Comparison of ENCODE assay signal across 25 cellular contexts in genomic region chr4:8707045-8707781, GRCh38.
DNase-seq lines count a peak whose midpoint lies in the region; ATAC-seq, FAIRE-seq and TF ChIP-seq lines count a peak whose summit lies in the region.
"Had no signal": no experiment of that assay in that cellular context is flagged by ENCODE, and none has a peak within 500 bp of the region (broad histone marks: within the 10 kb centered on the region; RNA-seq: fewer than 3 reads in every experiment).

No MANE protein-coding gene starts in this region.

- intact Hi-C loops in spleen (cut with DNase I; ENCODE audit: low total_unique reads), result no loop called here

- no peak overlapping the region for H4K8ac ChIP-seq in mesenchymal stem cell (ENCODE audit: low read length)

- no peak overlapping the region for H3K4me2 ChIP-seq in mesenchymal stem cell (ENCODE audit: low read length, poor library complexity, severe bottlenecking)
- H3K4me2 ChIP-seq: hepatocyte had no signal

- H3K4me1 ChIP-seq in spleen (no peaks in the 10 kb centered on the region), mesenchymal stem cell (ENCODE audit: control insufficient read depth, insufficient read depth, low read depth, low read length) (no peaks in the 10 kb centered on the region)
- H3K4me1 ChIP-seq: adrenal gland, foreskin keratinocyte had no signal

- no peak overlapping the region for H3K4ac ChIP-seq in mesenchymal stem cell (ENCODE audit: low read depth in 1 of 2, low read length in 2 of 2)

- CTCF ChIA-PET in activated CD8-positive, alpha-beta memory T cell treated with anti-CD3 and anti-CD28 coated beads, Interleukin-2, amount 10 ng/mL, durations not matched to agents 7 days and 5 days (lab: Charles Lee), result no interaction called here

- H3K27ac Mint-ChIP-seq in activated CD8-positive, alpha-beta memory T cell treated with anti-CD3 and anti-CD28 coated beads, Interleukin-2, amount 10 ng/mL, durations not matched to agents 7 days and 5 days, result no peak overlapping the region
- H3K27ac Mint-ChIP-seq: activated CD4-positive, alpha-beta memory T cell treated with anti-CD3 and anti-CD28 coated beads, Interleukin-2, amount 10 ng/mL, durations not matched to agents 7 days and 5 days; immature natural killer cell; progenitor cell of endocrine pancreas had no signal

- no peak overlapping the region for H2BK15ac ChIP-seq in mesenchymal stem cell (ENCODE audit: low read depth, poor library complexity, severe bottlenecking)

- no peak for TF ChIP-seq POLR2A in spleen (IDR thresholded peaks at IDR 0.05)

- no peak overlapping the region for H3K9ac ChIP-seq in mesenchymal stem cell (ENCODE audit: low read length)

- no peak overlapping the region for H2BK12ac ChIP-seq in mesenchymal stem cell (ENCODE audit: low read length in 2 of 2)

- H2AK5ac ChIP-seq in mesenchymal stem cell (ENCODE audit: low read length, severe bottlenecking), result no peak overlapping the region

- no peaks in the 10 kb centered on the region for H3K4me1 Mint-ChIP-seq in activated CD8-positive, alpha-beta memory T cell treated with anti-CD3 and anti-CD28 coated beads, Interleukin-2, amount 10 ng/mL, durations not matched to agents 7 days and 5 days
- H3K4me1 Mint-ChIP-seq: activated CD4-positive, alpha-beta memory T cell treated with anti-CD3 and anti-CD28 coated beads, Interleukin-2, amount 10 ng/mL, durations not matched to agents 7 days and 5 days; brain; immature natural killer cell had no signal

- H3K27ac ChIP-seq in spleen (no peak overlapping the region), mesenchymal stem cell (ENCODE audit: low read length, poor library complexity, severe bottlenecking) (no peak overlapping the region)
- H3K27ac ChIP-seq: adrenal gland, foreskin keratinocyte, hepatocyte had no signal

- H3K27me3 ChIP-seq in H7 (ENCODE audit: control insufficient read depth, insufficient read depth, low read length) (no peaks in the 10 kb centered on the region), spleen (replicated peaks in 1 of 7) (peaks cover 0 to 71% (median 0%) of the 10 kb centered on the region in 7 donors), mesenchymal stem cell (ENCODE audit: control insufficient read depth in 1 of 2, insufficient read depth in 1 of 2, low read length in 2 of 2) (peaks cover 0 to 36% of the 10 kb centered on the region in 2 experiments)
- H3K27me3 ChIP-seq: adrenal gland, foreskin keratinocyte, hepatocyte had no signal

- DNase-seq in activated CD8-positive, alpha-beta memory T cell treated with anti-CD3 and anti-CD28 coated beads, Interleukin-2, amount 50 U/mL, for 48 hours, result peak; percentile 30
- DNase-seq in activated CD8-positive, alpha-beta memory T cell treated with anti-CD3 and anti-CD28 coated beads, Interleukin-2, amount 10 ng/mL, durations not matched to agents 7 days and 5 days, result no peak
- peak; percentile 21 for DNase-seq in H7
- peak; percentile 60 for DNase-seq in islet precursor cell
- DNase-seq in spleen, result peak; percentile 45
- no peak for DNase-seq in mesenchymal stem cell
- no peak for DNase-seq in D721Med (ENCODE audit: insufficient read length, low spot score)
- no peak for DNase-seq in COLO829 (ENCODE audit: low spot score)
- DNase-seq: activated CD4-positive, alpha-beta memory T cell treated with anti-CD3 and anti-CD28 coated beads, Interleukin-2, amount 10 ng/mL, durations not matched to agents 7 days and 5 days; activated T-cell treated with anti-CD3 and anti-CD28 coated beads for 4 hours; effector CD8-positive, alpha-beta T cell; erythroblast; foreskin keratinocyte; HCEC 1CT; immature natural killer cell; Kasumi-1; NCI-H1694 treated with DMSO at 0.1 percent for 48 hours; NCI-H345; SHP77; stimulated activated CD8-positive, alpha-beta memory T cell treated with anti-CD3 and anti-CD28 coated beads, Interleukin-4, amount 100 ng/mL, for 48 hours had no signal

- H3K18ac ChIP-seq in mesenchymal stem cell (ENCODE audit: low read depth in 1 of 2, low read length in 2 of 2), result no peak overlapping the region

- H3K9me3 ChIP-seq in spleen, result peaks cover 0 to 21% (median 11%) of the 10 kb centered on the region in 8 donors
- H3K9me3 ChIP-seq in mesenchymal stem cell (ENCODE audit: control insufficient read depth, low read length), result peaks cover 2% of the 10 kb centered on the region
- H3K9me3 ChIP-seq: adrenal gland had no signal

- H3K36me3 ChIP-seq in H7 (replicated peaks; ENCODE audit: control insufficient read depth, insufficient read depth, low read length), result no peaks in the 10 kb centered on the region
- H3K36me3 ChIP-seq in spleen, result no peaks in the 10 kb centered on the region
- H3K36me3 ChIP-seq in mesenchymal stem cell (ENCODE audit: control insufficient read depth in 1 of 2, insufficient read depth in 2 of 2, low read depth in 1 of 2, low read length in 2 of 2), result no peaks in the 10 kb centered on the region
- H3K36me3 ChIP-seq: adrenal gland had no signal

- H3K79me1 ChIP-seq in mesenchymal stem cell (replicated peaks; ENCODE audit: low read length, poor library complexity, severe bottlenecking), result no peaks in the 10 kb centered on the region

- no peak overlapping the region for H3K14ac ChIP-seq in mesenchymal stem cell (ENCODE audit: low read length in 2 of 2)

- no peaks in the 10 kb centered on the region for H3K27me3 Mint-ChIP-seq in activated CD8-positive, alpha-beta memory T cell treated with anti-CD3 and anti-CD28 coated beads, Interleukin-2, amount 10 ng/mL, durations not matched to agents 7 days and 5 days
- H3K27me3 Mint-ChIP-seq: activated CD4-positive, alpha-beta memory T cell treated with anti-CD3 and anti-CD28 coated beads, Interleukin-2, amount 10 ng/mL, durations not matched to agents 7 days and 5 days had no signal

- ATAC-seq in activated CD8-positive, alpha-beta memory T cell treated with anti-CD3 and anti-CD28 coated beads, Interleukin-2, amount 10 ng/mL, durations not matched to agents 7 days and 5 days, result no peak
- ATAC-seq: foreskin keratinocyte had no signal

- TF ChIP-seq CTCF in spleen (IDR thresholded peaks at IDR 0.05 in 8 of 11, conservative IDR thresholded peaks at IDR 0.05 in 3 of 11), result no peak
- TF ChIP-seq CTCF in D721Med (IDR thresholded peaks at IDR 0.05; ENCODE audit: insufficient read depth, missing control alignments), result no peak

- no peaks in the 10 kb centered on the region for H3K9me3 Mint-ChIP-seq in activated CD8-positive, alpha-beta memory T cell treated with anti-CD3 and anti-CD28 coated beads, Interleukin-2, amount 10 ng/mL, durations not matched to agents 7 days and 5 days (ENCODE audit: low read depth)
- H3K9me3 Mint-ChIP-seq: neural crest cell had no signal

- no peaks in the 10 kb centered on the region for H3K36me3 Mint-ChIP-seq in activated CD8-positive, alpha-beta memory T cell treated with anti-CD3 and anti-CD28 coated beads, Interleukin-2, amount 10 ng/mL, durations not matched to agents 7 days and 5 days
- H3K36me3 Mint-ChIP-seq: brain, immature natural killer cell had no signal

- H2AFZ ChIP-seq in mesenchymal stem cell (ENCODE audit: low read depth, low read length), result no peak overlapping the region
- H2AFZ ChIP-seq: hepatocyte had no signal

- no peak overlapping the region for H3K23ac ChIP-seq in mesenchymal stem cell (ENCODE audit: low read length in 2 of 2)

- FAIRE-seq in D721Med (lab: Jason Lieb, UNC), result no peak

- H4K91ac ChIP-seq in mesenchymal stem cell (ENCODE audit: low read length), result no peak overlapping the region

- no peak overlapping the region for H2BK120ac ChIP-seq in mesenchymal stem cell (ENCODE audit: low read depth, low read length)

- WGBS in spleen, 5 donors, result 50 to 64% (median 55%) methylated on average over 15 of the region's 15 CpGs
- 68% methylated on average over 15 of the region's 15 CpGs for WGBS in mesenchymal stem cell

- H3K4me3 ChIP-seq in H7 (ENCODE audit: insufficient read depth, low read depth, low read length) (no peak overlapping the region), spleen (no peak overlapping the region), mesenchymal stem cell (ENCODE audit: insufficient read depth in 1 of 2, low read depth in 1 of 2, low read length in 2 of 2) (no peak overlapping the region)
- H3K4me3 ChIP-seq: adrenal gland, hepatocyte had no signal

- no peak overlapping the region for H3K4me3 Mint-ChIP-seq in activated CD8-positive, alpha-beta memory T cell treated with anti-CD3 and anti-CD28 coated beads, Interleukin-2, amount 10 ng/mL, durations not matched to agents 7 days and 5 days
- H3K4me3 Mint-ChIP-seq: activated CD4-positive, alpha-beta memory T cell treated with anti-CD3 and anti-CD28 coated beads, Interleukin-2, amount 10 ng/mL, durations not matched to agents 7 days and 5 days; brain; immature natural killer cell; neural crest cell had no signal

- H2BK5ac ChIP-seq in mesenchymal stem cell (ENCODE audit: low read depth, low read length, poor library complexity, severe bottlenecking), result no peak overlapping the region

Comparison
In these comparisons a context has a peak if more than half of its experiments do, and no peak if none do; other contexts are left out.
1. DNase-seq: peak in activated CD8-positive, alpha-beta memory T cell treated with anti-CD3 and anti-CD28 coated beads, Interleukin-2, amount 50 U/mL, for 48 hours (single experiment), H7 (single experiment), islet precursor cell (single experiment) and spleen (single experiment); none in activated CD8-positive, alpha-beta memory T cell treated with anti-CD3 and anti-CD28 coated beads, Interleukin-2, amount 10 ng/mL, durations not matched to agents 7 days and 5 days (single experiment), mesenchymal stem cell (single experiment), D721Med (single experiment) and COLO829 (single experiment).